Comparison of ENCODE assay signal across 12 cellular contexts in the genomic region with DNA sequence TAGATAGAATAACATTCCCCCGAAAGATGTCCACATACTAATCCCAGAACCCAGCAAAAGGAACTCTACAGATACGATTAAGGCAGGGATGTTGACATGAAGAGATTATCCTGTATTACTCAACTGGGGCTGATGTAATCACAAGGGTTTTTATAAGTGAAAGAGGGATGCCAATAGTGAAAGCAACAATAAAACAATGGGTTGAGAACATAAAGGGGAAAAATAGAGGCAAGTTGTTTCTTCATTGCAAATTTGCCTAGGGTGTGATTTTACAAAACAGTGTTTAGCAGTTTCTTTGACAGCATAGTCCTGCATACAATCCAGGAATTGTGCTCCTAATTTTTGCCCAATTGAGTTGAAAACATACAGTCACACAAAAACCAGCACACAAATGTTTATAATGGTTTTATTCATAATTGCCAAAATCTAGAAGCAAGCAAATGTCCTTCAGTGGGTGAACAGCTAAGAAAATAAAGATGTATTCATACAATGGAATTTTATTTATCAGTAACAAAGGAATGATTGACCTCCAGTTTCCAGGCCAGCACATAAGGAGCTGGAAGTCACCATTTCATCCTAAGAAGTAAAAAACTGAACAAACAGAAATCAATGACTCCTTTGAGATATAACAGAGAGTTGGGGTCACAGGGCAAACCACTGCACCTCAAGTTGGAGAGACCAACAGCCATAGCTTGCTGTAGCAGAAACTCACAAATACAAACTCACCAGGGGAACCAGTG.
DNase-seq lines count a peak whose midpoint lies in the region; ATAC-seq, FAIRE-seq and TF ChIP-seq lines count a peak whose summit lies in the region.
"Had no signal": no experiment of that assay in that cellular context is flagged by ENCODE, and none has a peak within 500 bp of the region (broad histone marks: within the 10 kb centered on the region; RNA-seq: fewer than 3 reads in every experiment).

No MANE protein-coding gene starts in this region.

- TF ChIP-seq CTCF in astrocyte (IDR thresholded peaks at IDR 0.05; ENCODE audit: insufficient read depth, low read depth, low read length) (no peak), heart right ventricle (IDR thresholded peaks at IDR 0.05) (no peak), tibial nerve (IDR thresholded peaks at IDR 0.05) (no peak), OCI-LY7 (conservative IDR thresholded peaks at IDR 0.05; ENCODE audit: low read length) (no peak)

- no peaks in the 10 kb centered on the region for H3K27me3 ChIP-seq in astrocyte (ENCODE audit: insufficient read depth, low read length)
- H3K27me3 ChIP-seq in heart right ventricle, result no peaks in the 10 kb centered on the region
- H3K27me3 ChIP-seq in tibial nerve, result no peaks in the 10 kb centered on the region
- H3K27me3 ChIP-seq: BLaER1, cardiac muscle cell had no signal

- intact Hi-C loops in heart right ventricle (cut with DNase I) (no loop called here), OCI-LY7 (cut with micrococcal nuclease; ENCODE audit: unreplicated experiment) (no loop called here)

- ATAC-seq in activated naive CD8-positive, alpha-beta T cell treated with anti-CD3 and anti-CD28 coated beads, Interleukin-2, amount 50 U/mL, for 24 hours, result no peak
- peak in 5 of 8 donors; percentile 59 to 79 (median 69) for ATAC-seq in heart right ventricle
- ATAC-seq in HG03432 (IDR thresholded peaks at IDR 0.05; ENCODE audit: unreplicated experiment), result no peak

- no peaks in the 10 kb centered on the region for H3K36me3 ChIP-seq in astrocyte (ENCODE audit: insufficient read depth, low read length)
- H3K36me3 ChIP-seq in heart right ventricle, result peaks cover 0 to 10% (median 0%) of the 10 kb centered on the region in 9 donors
- peaks cover 0 to 18% (median 0%) of the 10 kb centered on the region in 3 donors for H3K36me3 ChIP-seq in tibial nerve
- no peaks in the 10 kb centered on the region for H3K36me3 ChIP-seq in OCI-LY7 (ENCODE audit: insufficient read depth, low read length)
- H3K36me3 ChIP-seq: cardiac muscle cell had no signal

- 60 to 65% methylated on average over 2 of the region's 2 CpGs for WGBS in heart right ventricle, 2 donors
- 21 to 24% methylated on average over 2 of the region's 2 CpGs for WGBS in tibial nerve, 2 donors

- H3K27me3 Mint-ChIP-seq in activated naive CD8-positive, alpha-beta T cell treated with anti-CD3 and anti-CD28 coated beads for 36 hours, result no peaks in the 10 kb centered on the region
- no peaks in the 10 kb centered on the region for H3K27me3 Mint-ChIP-seq in activated naive CD8-positive, alpha-beta T cell treated with anti-CD3 and anti-CD28 coated beads, Interleukin-2, amount 50 U/mL, for 24 hours
- H3K27me3 Mint-ChIP-seq in astrocyte (ENCODE audit: low read depth, unreplicated experiment), result no peaks in the 10 kb centered on the region

- H4K20me1 ChIP-seq in astrocyte (ENCODE audit: insufficient read depth, low read length), result no peaks in the 10 kb centered on the region
- no peaks in the 10 kb centered on the region for H4K20me1 ChIP-seq in OCI-LY7 (ENCODE audit: insufficient read depth, low read length)
- H4K20me1 ChIP-seq: BLaER1 had no signal

- no peak overlapping the region for H3K9ac ChIP-seq in astrocyte (ENCODE audit: low read length)
- H3K9ac ChIP-seq: BLaER1 had no signal

- POLR2A ChIA-PET in OCI-LY7 (lab: Charles Lee), result no interaction called here

- peak overlapping the region; percentile 19 for H3K27ac Mint-ChIP-seq in activated naive CD8-positive, alpha-beta T cell treated with anti-CD3 and anti-CD28 coated beads for 36 hours
- no peak overlapping the region for H3K27ac Mint-ChIP-seq in activated naive CD8-positive, alpha-beta T cell treated with anti-CD3 and anti-CD28 coated beads, Interleukin-2, amount 50 U/mL, for 24 hours
- H3K27ac Mint-ChIP-seq in astrocyte (ENCODE audit: unreplicated experiment), result peak overlapping the region; percentile 10

- no peak for DNase-seq in activated naive CD8-positive, alpha-beta T cell treated with anti-CD3 and anti-CD28 coated beads for 36 hours
- DNase-seq in activated naive CD8-positive, alpha-beta T cell treated with anti-CD3 and anti-CD28 coated beads, Interleukin-2, amount 50 U/mL, for 24 hours, result no peak
- DNase-seq in astrocyte (ENCODE audit: low read depth) (peak; percentile 39), heart right ventricle (no peak), tibial nerve (ENCODE audit: low spot score in 2 of 2) (no peak), OCI-LY7 (ENCODE audit: low spot score) (no peak)
- no peak for DNase-seq in activated CD4-positive, alpha-beta T cell treated with anti-CD3 and anti-CD28 coated beads for 48 hours
- DNase-seq: activated CD4-positive, CD25-positive, alpha-beta regulatory T cell treated with anti-CD3 and anti-CD28 coated beads, Interleukin-2, amount 50 U/mL, for 72 hours had no signal

- TF ChIP-seq EP300 in tibial nerve (IDR thresholded peaks at IDR 0.05), result peak in 1 of 2 donors; percentile 59

- peaks cover 58% of the 10 kb centered on the region for H3K36me3 Mint-ChIP-seq in activated naive CD8-positive, alpha-beta T cell treated with anti-CD3 and anti-CD28 coated beads for 36 hours
- peaks cover 49% of the 10 kb centered on the region for H3K36me3 Mint-ChIP-seq in activated naive CD8-positive, alpha-beta T cell treated with anti-CD3 and anti-CD28 coated beads, Interleukin-2, amount 50 U/mL, for 24 hours (ENCODE audit: low read depth)
- peaks cover 8% of the 10 kb centered on the region for H3K36me3 Mint-ChIP-seq in astrocyte (ENCODE audit: low read depth, unreplicated experiment)

- no peak for FAIRE-seq in astrocyte (lab: Jason Lieb, UNC)

- H3K9me2 ChIP-seq in OCI-LY7 (ENCODE audit: insufficient read depth, low read length), result no peaks in the 10 kb centered on the region

- H3K4me3 Mint-ChIP-seq in activated naive CD8-positive, alpha-beta T cell treated with anti-CD3 and anti-CD28 coated beads for 36 hours, result no peak overlapping the region
- H3K4me3 Mint-ChIP-seq in activated naive CD8-positive, alpha-beta T cell treated with anti-CD3 and anti-CD28 coated beads, Interleukin-2, amount 50 U/mL, for 24 hours, result no peak overlapping the region
- no peak overlapping the region for H3K4me3 Mint-ChIP-seq in astrocyte (ENCODE audit: unreplicated experiment)

- peaks cover 11% of the 10 kb centered on the region for H3K4me1 Mint-ChIP-seq in activated naive CD8-positive, alpha-beta T cell treated with anti-CD3 and anti-CD28 coated beads for 36 hours
- H3K4me1 Mint-ChIP-seq in activated naive CD8-positive, alpha-beta T cell treated with anti-CD3 and anti-CD28 coated beads, Interleukin-2, amount 50 U/mL, for 24 hours, result peaks cover 2% of the 10 kb centered on the region
- H3K4me1 Mint-ChIP-seq in astrocyte (ENCODE audit: low read depth, unreplicated experiment), result peaks cover 6% of the 10 kb centered on the region

- CTCF ChIA-PET in OCI-LY7 (lab: Charles Lee; ENCODE audit: unreplicated experiment), result no interaction called here

- H2AFZ ChIP-seq in astrocyte (ENCODE audit: low read depth, low read length), result no peak overlapping the region
- no peak overlapping the region for H2AFZ ChIP-seq in OCI-LY7 (ENCODE audit: low read length)

- no TSS peak for BruUV-seq in OCI-LY7 (replicated peaks; lab: Mats Ljungman, UMichigan)

- H3K4me3 ChIP-seq in astrocyte (ENCODE audit: insufficient read depth, low read depth, low read length) (no peak overlapping the region), heart right ventricle (no peak overlapping the region), tibial nerve (no peak overlapping the region), OCI-LY7 (ENCODE audit: low read depth, low read length, poor library complexity, severe bottlenecking) (no peak overlapping the region)
- H3K4me3 ChIP-seq: BLaER1, cardiac muscle cell, skin epidermis had no signal

- peaks cover 2% of the 10 kb centered on the region for H3K9me3 Mint-ChIP-seq in activated naive CD8-positive, alpha-beta T cell treated with anti-CD3 and anti-CD28 coated beads for 36 hours
- peaks cover 16% of the 10 kb centered on the region for H3K9me3 Mint-ChIP-seq in activated naive CD8-positive, alpha-beta T cell treated with anti-CD3 and anti-CD28 coated beads, Interleukin-2, amount 50 U/mL, for 24 hours
- peaks cover 3% of the 10 kb centered on the region for H3K9me3 Mint-ChIP-seq in astrocyte (ENCODE audit: unreplicated experiment)

- H3K4me1 ChIP-seq in astrocyte (ENCODE audit: insufficient read depth, low read length) (peaks cover 3% of the 10 kb centered on the region), heart right ventricle (peaks cover 0 to 17% (median 0%) of the 10 kb centered on the region in 9 donors), tibial nerve (peaks cover 0 to 28% (median 8%) of the 10 kb centered on the region in 4 donors), OCI-LY7 (ENCODE audit: insufficient read depth, low read length, poor library complexity, severe bottlenecking) (no peaks in the 10 kb centered on the region)
- H3K4me1 ChIP-seq: BLaER1 had no signal

- no peaks in the 10 kb centered on the region for H3K9me3 ChIP-seq in astrocyte (ENCODE audit: insufficient read depth, low read depth, low read length)
- no peaks in the 10 kb centered on the region for H3K9me3 ChIP-seq in heart right ventricle
- peaks cover 0 to 9% (median 0%) of the 10 kb centered on the region in 4 donors for H3K9me3 ChIP-seq in tibial nerve
- H3K9me3 ChIP-seq in OCI-LY7 (ENCODE audit: low read length), result no peaks in the 10 kb centered on the region

- TF ChIP-seq POLR2A in tibial nerve (IDR thresholded peaks at IDR 0.05), result no peak

- H3K27ac ChIP-seq in astrocyte (ENCODE audit: low read depth, low read length) (no peak overlapping the region), heart right ventricle (peak overlapping the region in 3 of 10 donors; percentile 43 to 49 (median 44)), tibial nerve (peak overlapping the region in 3 of 4 donors; percentile 58 to 77 (median 63)), OCI-LY7 (ENCODE audit: low read depth, low read length, poor library complexity, severe bottlenecking) (no peak overlapping the region)
- H3K27ac ChIP-seq: BLaER1, cardiac muscle cell, skin epidermis had no signal

- no peak overlapping the region for H3K4me2 ChIP-seq in astrocyte (ENCODE audit: low read length)
- H3K4me2 ChIP-seq in OCI-LY7 (ENCODE audit: low read length), result no peak overlapping the region
- H3K4me2 ChIP-seq: BLaER1 had no signal

- H3K79me2 ChIP-seq in astrocyte (ENCODE audit: insufficient read depth, low read length) (no peaks in the 10 kb centered on the region), OCI-LY7 (ENCODE audit: insufficient read depth, low read depth, low read length) (no peaks in the 10 kb centered on the region)

Comparison
In these comparisons a context has a peak if more than half of its experiments do, and no peak if none do; other contexts are left out.
1. ATAC-seq: peak in heart right ventricle (5 of 8); none in activated naive CD8-positive, alpha-beta T cell treated with anti-CD3 and anti-CD28 coated beads, Interleukin-2, amount 50 U/mL, for 24 hours (single experiment) and HG03432 (single experiment).
2. H3K27ac ChIP-seq: peak in tibial nerve (3 of 4); none in astrocyte (single experiment) and OCI-LY7 (single experiment).